ENCODE assay signal across 20 cellular contexts in genomic region chr2:46871976-46872381, GRCh38. TPM values are rescaled to one million over a fixed set of nuclear protein-coding genes. Genes with fewer than 3 reads are reported as not detected.
DNase-seq lines count a peak whose midpoint lies in the region; ATAC-seq and TF ChIP-seq lines count a peak whose summit lies in the region.
"Had no signal": no experiment of that assay in that cellular context is flagged by ENCODE, and none has a peak within 500 bp of the region (broad histone marks: within the 10 kb centered on the region; RNA-seq: fewer than 3 reads in every experiment).

No MANE protein-coding gene starts in this region.

- peaks cover 36% of the 10 kb centered on the region for H3K4me1 ChIP-seq in GM23248 (ENCODE audit: insufficient read depth)
- peaks cover 18% of the 10 kb centered on the region for H3K4me1 ChIP-seq in foreskin keratinocyte

- no peak for ATAC-seq in sciatic nerve
- no peak for ATAC-seq in GM21381 (IDR thresholded peaks at IDR 0.05; ENCODE audit: unreplicated experiment)
- ATAC-seq in foreskin keratinocyte, result no peak
- ATAC-seq: HCT116, HepG2 had no signal

- H3K79me2 ChIP-seq in GM23248 (ENCODE audit: insufficient read depth), result peaks cover 16% of the 10 kb centered on the region

- H2AFZ ChIP-seq in GM23248, result no peak overlapping the region

- peak overlapping the region; percentile 94 for H3K27ac ChIP-seq in GM23248
- no peak overlapping the region for H3K27ac ChIP-seq in foreskin keratinocyte
- H3K27ac ChIP-seq: adrenal gland, thoracic aorta had no signal

- H3K9ac ChIP-seq in GM23248, result no peak overlapping the region

- H3F3A ChIP-seq in GM23248 (ENCODE audit: insufficient read depth), result peaks cover 44% of the 10 kb centered on the region

- TF ChIP-seq CTCF in foreskin fibroblast (IDR thresholded peaks at IDR 0.05; ENCODE audit: low read depth, low read length), result no peak
- TF ChIP-seq CTCF in foreskin keratinocyte (conservative IDR thresholded peaks at IDR 0.05), result no peak

- DNase-seq in AG08395 (ENCODE audit: low spot score) (peak; percentile 85), GM23248 (no peak), foreskin fibroblast (peak; percentile 49 to 60), sciatic nerve (ENCODE audit: low spot score) (peak; percentile 21), GDM1 (lab: John Stamatoyannopoulos, UW) (no peak), NAMALWA (ENCODE audit: low spot score) (no peak), foreskin keratinocyte (no peak)
- DNase-seq: activated CD4-positive, alpha-beta T cell treated with anti-CD3 and anti-CD28 coated beads for 1 hour; activated CD8-positive, alpha-beta memory T cell treated with anti-CD3 and anti-CD28 coated beads, Interleukin-2, amount 50 U/mL, for 4 hours; AML-193; DMS79; NCI-H1436; NCI-H2171; NCI-H69; retina had no signal

- WGBS in GM23248 (ENCODE audit: low coverage in 1 of 2, low lambda C conversion rate in 2 of 2, missing lambda C conversion rate in 2 of 2), 2 experiments, result 98 to 100% methylated on average over 6 of the region's 6 CpGs

- no peak overlapping the region for H3K4me2 ChIP-seq in GM23248 (ENCODE audit: unreplicated experiment)

- no peaks in the 10 kb centered on the region for H3K27me3 ChIP-seq in GM23248 (replicated peaks; ENCODE audit: insufficient read depth)
- H3K27me3 ChIP-seq in foreskin keratinocyte, result no peaks in the 10 kb centered on the region
- H3K27me3 ChIP-seq: adrenal gland had no signal

- no peaks in the 10 kb centered on the region for H4K20me1 ChIP-seq in GM23248 (ENCODE audit: insufficient read depth)

- no peaks in the 10 kb centered on the region for H3K9me2 ChIP-seq in GM23248 (ENCODE audit: insufficient read depth)

- H3K36me3 ChIP-seq in GM23248 (ENCODE audit: low read depth), result no peaks in the 10 kb centered on the region
- H3K36me3 ChIP-seq: adrenal gland, thoracic aorta had no signal

- H3K9me3 ChIP-seq in GM23248 (ENCODE audit: low read depth), result no peaks in the 10 kb centered on the region
- H3K9me3 ChIP-seq: adrenal gland, thoracic aorta had no signal

- in situ Hi-C loops in GM23248 (cut with MboI), result no loop called here

- intact Hi-C loops in sciatic nerve (cut with DNase I), result no loop called here

- H3K4me3 ChIP-seq in GM23248, result no peak overlapping the region
- no peak overlapping the region for H3K4me3 ChIP-seq in foreskin fibroblast (ENCODE audit: low read depth in 1 of 2, low read length in 2 of 2)
- H3K4me3 ChIP-seq: adrenal gland, thoracic aorta had no signal

RNA-seq across cellular contexts. Expression of gene MCFD2, which starts 43.6 kb away (rescaled TPM):
- total RNA-seq in GM23248 (2014; rRNA removed; shearing (Covaris generic)), result 310 and 329 TPM in 2 replicates
- polyA plus RNA-seq in GM23248 (2016; fragmentation: Nextera tagmentation; extraction: Ambion mirVana) (298 and 303 TPM in 2 replicates), foreskin keratinocyte (36.6 and 45.8 TPM in 2 replicates)
- total RNA-seq in sciatic nerve (90.5 TPM), foreskin keratinocyte (74.7 and 83.4 TPM in 2 replicates)

Comparison
In these comparisons a context has a peak if more than half of its experiments do, and no peak if none do; other contexts are left out.
1. DNase-seq: peak in AG08395 (single experiment), foreskin fibroblast (2 of 2) and sciatic nerve (single experiment); none in GM23248 (single experiment), GDM1 (single experiment), NAMALWA (single experiment) and foreskin keratinocyte (0 of 2).